Comparison of ENCODE assay signal across 2 cellular contexts in the genomic region with DNA sequence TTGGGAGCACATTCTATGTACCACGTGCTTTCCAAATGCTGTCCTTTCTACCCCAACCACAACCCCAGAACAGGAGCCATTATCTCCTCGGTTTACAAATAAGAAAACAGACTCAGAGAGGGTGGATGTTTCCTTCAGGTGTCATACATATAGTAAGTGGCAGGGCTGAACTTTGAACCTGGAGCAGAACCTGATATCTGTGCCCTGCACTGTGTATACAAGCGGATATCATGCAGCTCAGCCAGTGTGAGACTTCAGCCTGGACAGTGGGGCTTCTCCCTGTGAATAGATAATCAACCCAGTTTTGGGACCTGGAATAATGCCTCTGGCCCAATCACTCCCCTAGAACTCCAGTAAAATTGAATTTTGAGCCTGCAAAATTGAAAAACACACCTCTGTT.
TF ChIP-seq lines count a peak whose summit lies in the region.

No MANE protein-coding gene starts in this region.

TF ChIP-seq in HepG2, 621 proteins besides CTCF, POLR2A, EP300 and RAD21 (continued from another document):
- no peak for TF ChIP-seq ARID3A (IDR thresholded peaks at IDR 0.05; ENCODE audit: low read depth, low read length)
- TF ChIP-seq, protein P1, sequence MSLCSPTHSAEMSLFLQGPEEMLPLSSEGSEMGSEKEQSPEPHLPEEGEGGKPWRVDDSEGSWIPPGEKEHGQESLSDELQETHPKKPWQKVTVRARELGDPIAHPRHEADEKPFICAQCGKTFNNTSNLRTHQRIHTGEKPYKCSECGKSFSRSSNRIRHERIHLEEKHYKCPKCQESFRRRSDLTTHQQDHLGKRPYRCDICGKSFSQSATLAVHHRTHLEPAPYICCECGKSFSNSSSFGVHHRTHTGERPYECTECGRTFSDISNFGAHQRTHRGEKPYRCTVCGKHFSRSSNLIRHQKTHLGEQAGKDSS (CRISPR knock-in tag; IDR thresholded peaks at IDR 0.05; ENCODE audit: borderline replicate concordance, low read depth), result no peak
- TF ChIP-seq, protein P2, sequence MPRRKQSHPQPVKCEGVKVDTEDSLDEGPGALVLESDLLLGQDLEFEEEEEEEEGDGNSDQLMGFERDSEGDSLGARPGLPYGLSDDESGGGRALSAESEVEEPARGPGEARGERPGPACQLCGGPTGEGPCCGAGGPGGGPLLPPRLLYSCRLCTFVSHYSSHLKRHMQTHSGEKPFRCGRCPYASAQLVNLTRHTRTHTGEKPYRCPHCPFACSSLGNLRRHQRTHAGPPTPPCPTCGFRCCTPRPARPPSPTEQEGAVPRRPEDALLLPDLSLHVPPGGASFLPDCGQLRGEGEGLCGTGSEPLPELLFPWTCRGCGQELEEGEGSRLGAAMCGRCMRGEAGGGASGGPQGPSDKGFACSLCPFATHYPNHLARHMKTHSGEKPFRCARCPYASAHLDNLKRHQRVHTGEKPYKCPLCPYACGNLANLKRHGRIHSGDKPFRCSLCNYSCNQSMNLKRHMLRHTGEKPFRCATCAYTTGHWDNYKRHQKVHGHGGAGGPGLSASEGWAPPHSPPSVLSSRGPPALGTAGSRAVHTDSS (CRISPR knock-in tag; conservative IDR thresholded peaks at IDR 0.05), result no peak
- no peak for TF ChIP-seq HMGA1 (CRISPR knock-in tag; conservative IDR thresholded peaks at IDR 0.05)
- no peak for TF ChIP-seq FOXK1 (CRISPR knock-in tag; IDR thresholded peaks at IDR 0.05; ENCODE audit: borderline replicate concordance, low read depth)
- TF ChIP-seq ZSCAN20 (CRISPR knock-in tag; IDR thresholded peaks at IDR 0.05; ENCODE audit: borderline replicate concordance), result no peak
- TF ChIP-seq IKZF4 (CRISPR knock-in tag; IDR thresholded peaks at IDR 0.05; ENCODE audit: borderline replicate concordance, low read depth, not compliant biosample characterization), result no peak
- no peak for TF ChIP-seq HNRNPUL1 (IDR thresholded peaks at IDR 0.05; ENCODE audit: low read depth, low read length)
- no peak for TF ChIP-seq ZMYM4 (CRISPR knock-in tag; IDR thresholded peaks at IDR 0.05)
- no peak for TF ChIP-seq HMGXB3 (CRISPR knock-in tag; IDR thresholded peaks at IDR 0.05; ENCODE audit: borderline replicate concordance)
- no peak for TF ChIP-seq ZNF841 (CRISPR knock-in tag; IDR thresholded peaks at IDR 0.05; ENCODE audit: borderline replicate concordance)
- TF ChIP-seq ZMYM3 (CRISPR knock-in tag; IDR thresholded peaks at IDR 0.05), result no peak
- no peak for TF ChIP-seq CBX2 (IDR thresholded peaks at IDR 0.05; ENCODE audit: low read depth, low read length)
- TF ChIP-seq CBX2 (CRISPR knock-in tag; IDR thresholded peaks at IDR 0.05; ENCODE audit: low read depth), result no peak

TF ChIP-seq in K562, 482 proteins besides CTCF, POLR2A, EP300 and RAD21 (continued from another document):
- TF ChIP-seq NR2C1 (IDR thresholded peaks at IDR 0.05) (no peak), NR2C1 (tag; IDR thresholded peaks at IDR 0.05) (peak; percentile 16; the same call in 1 of the 2 replicates), USF2 (CRISPR knock-in tag; IDR thresholded peaks at IDR 0.05) (0 out of 2 replicates have a peak, but pooled peaks have one; percentile 7)
